ENCODE assay signal across 13 cellular contexts in the genomic region with DNA sequence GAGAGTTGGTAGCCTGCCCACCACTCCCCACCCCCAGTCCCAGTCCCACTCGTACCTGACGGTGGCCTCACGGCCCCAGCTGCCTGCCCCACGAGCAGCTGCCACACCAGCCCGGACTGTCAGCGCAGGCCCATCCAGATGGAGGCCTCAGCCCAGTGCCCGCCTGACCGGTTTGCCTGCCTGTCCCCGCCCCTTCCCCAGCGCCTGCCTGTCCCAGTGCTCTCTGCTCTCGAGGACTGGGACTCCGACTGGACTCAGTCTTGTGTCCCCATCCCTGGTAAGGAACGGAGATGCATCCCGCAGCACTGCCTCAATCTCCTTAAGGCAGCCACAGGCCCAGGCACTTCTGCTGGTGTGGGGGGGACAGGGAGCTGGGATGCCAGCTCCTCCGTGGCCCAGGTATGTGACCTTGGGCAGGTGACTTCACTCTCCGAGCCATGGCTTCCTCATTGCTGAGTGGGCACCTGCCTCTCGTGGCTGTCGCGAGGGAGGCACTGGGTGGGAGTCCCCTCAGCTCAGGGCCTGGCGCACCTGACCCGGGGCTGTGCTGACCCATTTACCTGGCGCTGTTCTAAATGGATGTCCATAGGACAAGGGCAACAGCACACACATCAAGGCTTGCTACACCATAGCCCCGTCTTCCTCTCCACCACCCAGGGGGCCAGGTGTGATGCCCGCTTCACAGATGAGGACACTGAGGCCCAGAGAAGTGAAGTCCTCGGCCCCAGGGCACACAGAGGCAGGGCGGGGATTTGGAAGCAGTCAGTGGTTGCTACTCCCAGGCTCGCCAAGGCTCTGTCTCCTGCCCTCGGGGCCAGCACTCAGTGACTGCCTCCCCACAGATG. TPM values are rescaled to one million over a fixed set of nuclear protein-coding genes. Genes with fewer than 3 reads are reported as not detected.
A peak's percentile ranks its signal among the peaks of the same experiment; 100 is the strongest.
DNase-seq lines count a peak whose midpoint lies in the region; ATAC-seq and TF ChIP-seq lines count a peak whose summit lies in the region.
"Had no signal": no experiment of that assay in that cellular context is flagged by ENCODE, and none has a peak within 500 bp of the region (broad histone marks: within the 10 kb centered on the region; RNA-seq: fewer than 3 reads in every experiment).

A gene with protein sequence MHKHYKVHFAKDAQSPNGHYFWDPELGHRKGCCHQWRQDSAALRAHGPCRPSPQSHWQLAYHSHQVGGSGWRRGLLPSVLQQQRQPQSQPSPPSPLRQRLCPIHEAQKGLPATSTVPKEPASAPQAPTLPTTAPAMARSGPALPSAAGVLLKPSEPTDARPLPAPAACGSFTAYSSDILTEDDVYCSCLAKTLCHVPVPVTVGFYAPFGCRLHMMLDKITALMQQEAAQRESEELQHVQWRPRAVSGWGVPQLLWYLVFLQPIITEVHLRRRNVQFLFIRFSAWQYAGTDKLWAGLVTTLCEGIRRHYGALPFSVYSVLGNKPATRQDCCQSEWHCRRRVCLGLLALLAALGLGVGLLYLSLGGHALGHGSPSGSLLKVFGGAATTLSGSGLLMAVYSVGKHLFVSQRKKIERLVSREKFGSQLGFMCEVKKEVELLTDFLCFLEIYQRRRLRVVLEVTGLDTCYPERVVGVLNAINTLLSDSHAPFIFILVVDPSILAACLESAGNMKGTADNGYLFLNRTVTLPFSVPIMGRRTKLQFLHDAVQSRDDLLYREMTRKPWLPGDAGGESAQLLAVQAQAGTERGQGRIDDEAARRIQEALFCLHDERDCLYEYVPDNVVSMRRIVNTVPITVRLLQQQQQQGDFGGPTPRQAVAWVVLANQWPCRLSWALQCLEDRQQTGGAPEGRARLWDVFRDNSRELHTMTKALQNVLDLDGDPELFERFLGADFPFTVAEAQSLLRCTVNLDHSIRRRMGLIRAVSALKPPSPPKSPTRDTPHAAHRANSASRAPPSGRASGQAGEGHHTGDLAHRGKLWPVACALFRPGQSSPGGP (minus strand): TSS at position 113 of the 845 bp plus-strand sequence. CDS start 832 bp downstream, outside the sequence.

- H3K56ac ChIP-seq in H9 (ENCODE audit: insufficient read length, low read depth, low read length) = no peak within 1 kb of the TSS

- H3K27me3 ChIP-seq in H9 (ENCODE audit: insufficient read depth, low read length) (no peaks in the 10 kb centered on the region), PC-9 (ENCODE audit: insufficient read depth, low read depth) (no peaks in the 10 kb centered on the region)
- H3K27me3 ChIP-seq: ovary had no signal

- H3K4me1 Mint-ChIP-seq in H9 = peaks cover 5 to 37% of the 10 kb centered on the region in 2 experiments; a peak in 3 of 4 replicates
- H3K4me1 Mint-ChIP-seq in stimulated activated naive B cell treated with anti-CD40 and anti-IgM and Interleukin-4, amounts not matched to agents 10 μg/mL and 1 μg/mL and 100 μg/mL, for 72 hours = peaks cover 23 to 31% of the 10 kb centered on the region in 2 donors
- H3K4me1 Mint-ChIP-seq in activated T-cell treated with anti-CD3 and anti-CD28 coated beads, Interleukin-2, amount 50 U/mL, for 4 hours (ENCODE audit: low read depth) = peaks cover 17% of the 10 kb centered on the region

- H3K23ac ChIP-seq in H9 (ENCODE audit: insufficient read length, low read depth, low read length) = no peak within 1 kb of the TSS

- BruUV-seq in PC-9 (replicated peaks; lab: Mats Ljungman, UMichigan) = no TSS peak

- no peak within 1 kb of the TSS for H3K27ac Mint-ChIP-seq in H9
- peak within 1 kb of the TSS; percentile 56 for H3K27ac Mint-ChIP-seq in stimulated activated naive B cell treated with anti-CD40 and anti-IgM and Interleukin-4, amounts not matched to agents 10 μg/mL and 1 μg/mL and 100 μg/mL, for 72 hours
- H3K27ac Mint-ChIP-seq: T-helper 1 cell treated with Interleukin-12 subunit alpha and Interleukin-12 subunit beta and Interleukin-4 antibody, amounts not matched to agents 30 μg/mL and 1 μg/mL, for 36 hours had no signal

- no peaks in the 10 kb centered on the region for H3K9me3 ChIP-seq in H9 (ENCODE audit: control insufficient read depth, low read depth, low read length)
- H3K9me3 ChIP-seq in PC-9 (ENCODE audit: insufficient read depth, low read depth) = no peaks in the 10 kb centered on the region
- H3K9me3 ChIP-seq: HAP-1, ovary had no signal

- CTCF ChIA-PET in PC-9 (lab: Charles Lee) = no interaction called here

- H4K5ac ChIP-seq in H9 (ENCODE audit: insufficient read length, low read depth, low read length) = no peak within 1 kb of the TSS

- no peak within 1 kb of the TSS for H3K4me3 ChIP-seq in PC-9
- H3K4me3 ChIP-seq: dorsolateral prefrontal cortex, HAP-1, ovary had no signal

- no peak within 1 kb of the TSS for H3K9ac ChIP-seq in H9 (ENCODE audit: extremely low read depth, insufficient read length, low read length)

- H2AK5ac ChIP-seq in H9 (ENCODE audit: insufficient read length, low read length) = no peak within 1 kb of the TSS

- no peak within 1 kb of the TSS for H4K8ac ChIP-seq in H9 (replicated peaks; ENCODE audit: insufficient read length, low read depth, low read length)

- no peak within 1 kb of the TSS for H2BK5ac ChIP-seq in H9 (ENCODE audit: insufficient read length, low read length)

- H3K36me3 Mint-ChIP-seq in H9 (ENCODE audit: insufficient read depth in 1 of 3, low read depth in 3 of 3) = no peaks in the 10 kb centered on the region; a peak in 1 of 7 replicates
- H3K36me3 Mint-ChIP-seq in stimulated activated naive B cell treated with anti-CD40 and anti-IgM and Interleukin-4, amounts not matched to agents 10 μg/mL and 1 μg/mL and 100 μg/mL, for 72 hours = peaks cover 0 to 4% of the 10 kb centered on the region in 2 donors
- H3K36me3 Mint-ChIP-seq in activated T-cell treated with anti-CD3 and anti-CD28 coated beads, Interleukin-2, amount 50 U/mL, for 4 hours (ENCODE audit: insufficient read depth) = no peaks in the 10 kb centered on the region

- WGBS in H9 (ENCODE audit: extremely low coverage, insufficient read length, low lambda C conversion rate) = no CpG with 5 or more reads among the region's 28 CpGs

- peaks cover 52% of the 10 kb centered on the region for H3K27me3 Mint-ChIP-seq in H9 (ENCODE audit: low read depth)
- H3K27me3 Mint-ChIP-seq in stimulated activated naive B cell treated with anti-CD40 and anti-IgM and Interleukin-4, amounts not matched to agents 10 μg/mL and 1 μg/mL and 100 μg/mL, for 72 hours = peaks cover 32 to 37% of the 10 kb centered on the region in 2 donors
- peaks cover 15% of the 10 kb centered on the region for H3K27me3 Mint-ChIP-seq in activated T-cell treated with anti-CD3 and anti-CD28 coated beads, Interleukin-2, amount 50 U/mL, for 4 hours (ENCODE audit: low read depth)

- H3F3A ChIP-seq in PC-9 (ENCODE audit: insufficient read depth, low read depth) = peaks cover 15% of the 10 kb centered on the region

- H3K79me2 ChIP-seq in H9 (ENCODE audit: insufficient read depth, low read length) = no peaks in the 10 kb centered on the region
- no peaks in the 10 kb centered on the region for H3K79me2 ChIP-seq in PC-9 (ENCODE audit: low read depth)

- H3K79me1 ChIP-seq in H9 (ENCODE audit: insufficient read depth, low read depth, low read length, poor library complexity, severe bottlenecking) = no peaks in the 10 kb centered on the region

- TF ChIP-seq CTCF in H9 (conservative IDR thresholded peaks at IDR 0.05) (no peak), PC-9 (conservative IDR thresholded peaks at IDR 0.05) (no peak)

- H2BK120ac ChIP-seq in H9 (ENCODE audit: low read depth, low read length, poor library complexity, severe bottlenecking) = no peak within 1 kb of the TSS

- no peak within 1 kb of the TSS for H3T11ph ChIP-seq in H9 (ENCODE audit: low read length)

- no peaks in the 10 kb centered on the region for H4K20me1 ChIP-seq in H9 (ENCODE audit: control insufficient read depth, insufficient read depth, insufficient read length)
- 0 out of 2 replicates have a peak, but pooled peaks cover 8% of the 10 kb centered on the region for H4K20me1 ChIP-seq in PC-9 (ENCODE audit: insufficient read depth)

- H2BK20ac ChIP-seq in H9 (ENCODE audit: low read depth, low read length, poor library complexity, severe bottlenecking) = no peak within 1 kb of the TSS

- no peak within 1 kb of the TSS for H3K14ac ChIP-seq in H9 (ENCODE audit: insufficient read depth, low read length)

- H3K27ac ChIP-seq in H9 (ENCODE audit: insufficient read length, low read depth, low read length) (no peak within 1 kb of the TSS), PC-9 (no peak within 1 kb of the TSS)
- H3K27ac ChIP-seq: dorsolateral prefrontal cortex, ovary had no signal

- intact Hi-C loops in PC-9 (cut with micrococcal nuclease; ENCODE audit: unreplicated experiment) = no loop called here

- no peak for ATAC-seq in stimulated activated naive B cell treated with anti-CD40 and anti-IgM and Interleukin-4, amounts not matched to agents 10 μg/mL and 1 μg/mL and 100 μg/mL, for 72 hours (replicated peaks)
- no peak for ATAC-seq in activated T-cell treated with anti-CD3 and anti-CD28 coated beads, Interleukin-2, amount 50 U/mL, for 4 hours

- peak; percentile 67 for DNase-seq in H9
- peak; percentile 66 to 84 for DNase-seq in PC-9
- peak; percentile 92 for DNase-seq in islet precursor cell
- DNase-seq in stimulated activated naive B cell treated with anti-CD40 and anti-IgM and Interleukin-4, amounts not matched to agents 10 μg/mL and 1 μg/mL and 100 μg/mL, for 72 hours = no peak
- DNase-seq in SKM-1 (lab: John Stamatoyannopoulos, UW; ENCODE audit: unreplicated experiment) = no peak
- no peak for DNase-seq in NCI-H446 treated with DMSO at 0.1 percent for 48 hours (lab: John Stamatoyannopoulos, UW)
- no peak for DNase-seq in activated T-cell treated with anti-CD3 and anti-CD28 coated beads, Interleukin-2, amount 50 U/mL, for 4 hours
- DNase-seq: dorsolateral prefrontal cortex; NCI-H1694; stimulated activated naive CD4-positive, alpha-beta T cell had no signal

- no peaks in the 10 kb centered on the region for H3K9me3 Mint-ChIP-seq in H9
- no peaks in the 10 kb centered on the region for H3K9me3 Mint-ChIP-seq in stimulated activated naive B cell treated with anti-CD40 and anti-IgM and Interleukin-4, amounts not matched to agents 10 μg/mL and 1 μg/mL and 100 μg/mL, for 72 hours
- no peaks in the 10 kb centered on the region for H3K9me3 Mint-ChIP-seq in activated T-cell treated with anti-CD3 and anti-CD28 coated beads, Interleukin-2, amount 50 U/mL, for 4 hours
- H3K9me3 Mint-ChIP-seq: T-helper 1 cell treated with Interleukin-12 subunit alpha and Interleukin-12 subunit beta and Interleukin-4 antibody, amounts not matched to agents 30 μg/mL and 1 μg/mL, for 36 hours had no signal

- H2BK12ac ChIP-seq in H9 (ENCODE audit: insufficient read length, low read depth, low read length) = no peak within 1 kb of the TSS

- H3K4ac ChIP-seq in H9 (ENCODE audit: low read depth, low read length) = no peak within 1 kb of the TSS

- H4K91ac ChIP-seq in H9 (ENCODE audit: insufficient read length, low read depth, low read length) = no peak within 1 kb of the TSS

- H3K4me2 ChIP-seq in H9 (ENCODE audit: insufficient read depth, insufficient read length, low read length) = no peak within 1 kb of the TSS
- peak within 1 kb of the TSS; percentile 63 for H3K4me2 ChIP-seq in PC-9

- H3K18ac ChIP-seq in H9 (ENCODE audit: insufficient read length, low read depth, low read length) = no peak within 1 kb of the TSS

- H2AFZ ChIP-seq in H9 (ENCODE audit: low read length) (no peak within 1 kb of the TSS), PC-9 (no peak within 1 kb of the TSS)

- H2BK15ac ChIP-seq in H9 (ENCODE audit: low read depth, low read length) = no peak within 1 kb of the TSS

- H3K4me3 Mint-ChIP-seq in H9 = no peak within 1 kb of the TSS; a peak in 1 of 5 replicates
- no peak within 1 kb of the TSS for H3K4me3 Mint-ChIP-seq in stimulated activated naive B cell treated with anti-CD40 and anti-IgM and Interleukin-4, amounts not matched to agents 10 μg/mL and 1 μg/mL and 100 μg/mL, for 72 hours
- no peak within 1 kb of the TSS for H3K4me3 Mint-ChIP-seq in activated T-cell treated with anti-CD3 and anti-CD28 coated beads, Interleukin-2, amount 50 U/mL, for 4 hours
- H3K4me3 Mint-ChIP-seq: T-helper 1 cell treated with Interleukin-12 subunit alpha and Interleukin-12 subunit beta and Interleukin-4 antibody, amounts not matched to agents 30 μg/mL and 1 μg/mL, for 36 hours had no signal

- H3K23me2 ChIP-seq in H9 (ENCODE audit: insufficient read length, low read depth, low read length, poor library complexity, severe bottlenecking) = no peaks in the 10 kb centered on the region

- no peaks in the 10 kb centered on the region for H3K4me1 ChIP-seq in H9 (ENCODE audit: insufficient read depth, low read length)
- peaks cover 32% of the 10 kb centered on the region for H3K4me1 ChIP-seq in PC-9 (replicated peaks; ENCODE audit: insufficient read depth)

- POLR2A ChIA-PET in PC-9 (lab: Charles Lee; ENCODE audit: unreplicated experiment) = no interaction called here

- H3K9me2 ChIP-seq in PC-9 (ENCODE audit: insufficient read depth) = no peaks in the 10 kb centered on the region

- H3K36me3 ChIP-seq in PC-9 (ENCODE audit: low read depth) = no peaks in the 10 kb centered on the region
- H3K36me3 ChIP-seq: HAP-1, ovary had no signal

RNA-seq across cellular contexts. Expression of the gene that starts here (rescaled TPM):
- total RNA-seq in H9 (2021) (0.17 and 0.46 TPM in 2 replicates), PC-9 (2021) (0.37 and 0.75 TPM in 2 replicates)
- total RNA-seq in activated T-cell treated with anti-CD3 and anti-CD28 coated beads, Interleukin-2, amount 50 U/mL, for 4 hours = under 1 TPM; 0.30 to 0.45 (median 0.33) TPM

Comparison
In these comparisons a context has a peak if more than half of its experiments do, and no peak if none do; other contexts are left out.
1. Peak in DNase-seq in H9; RNA of the gene not detected or under 1 TPM.
2. Peak in DNase-seq and H3K4me2 ChIP-seq in PC-9; RNA of the gene not detected or under 1 TPM.